Comparison of ENCODE assay signal across 8 cellular contexts in genomic region chr19:49593233-49594113, GRCh38. TPM values are rescaled to one million over a fixed set of nuclear protein-coding genes. Genes with fewer than 3 reads are reported as not detected.
DNase-seq lines count a peak whose midpoint lies in the region; ATAC-seq, FAIRE-seq and TF ChIP-seq lines count a peak whose summit lies in the region.

No MANE protein-coding gene starts in this region.

- BruUV-seq in OCI-LY7 (replicated peaks; lab: Mats Ljungman, UMichigan): no TSS peak

- H3K27me3 ChIP-seq in HL-60 (ENCODE audit: insufficient read depth, poor library complexity, severe bottlenecking): no peaks in the 10 kb centered on the region
- no peaks in the 10 kb centered on the region for H3K27me3 ChIP-seq in mucosa of rectum (ENCODE audit: control insufficient read depth in 2 of 2, insufficient read depth in 2 of 2, low read length in 2 of 2)

- peak; percentile 96 for FAIRE-seq in A549 (lab: Jason Lieb, UNC)

- H3K4me2 ChIP-seq in A549: peak overlapping the region; percentile 93
- peak overlapping the region; percentile 92 for H3K4me2 ChIP-seq in OCI-LY7 (ENCODE audit: low read length)

- TF ChIP-seq EP300 in A549 (IDR thresholded peaks at IDR 0.05): no peak

- no peaks in the 10 kb centered on the region for H3K9me2 ChIP-seq in OCI-LY7 (ENCODE audit: insufficient read depth, low read length)

- H3K9me3 Mint-ChIP-seq in activated T-cell treated with anti-CD3 and anti-CD28 coated beads, Interleukin-2, amount 50 U/mL, for 24 hours: no peaks in the 10 kb centered on the region

- peaks cover 49% of the 10 kb centered on the region for H3K36me3 Mint-ChIP-seq in activated T-cell treated with anti-CD3 and anti-CD28 coated beads, Interleukin-2, amount 50 U/mL, for 24 hours (ENCODE audit: low read depth)

- H3K4me3 ChIP-seq in A549: peak overlapping the region; percentile 63
- H3K4me3 ChIP-seq in HL-60 (replicated peaks; ENCODE audit: insufficient read depth, low read length): peak overlapping the region; percentile 93
- H3K4me3 ChIP-seq in OCI-LY7 (ENCODE audit: low read depth, low read length, poor library complexity, severe bottlenecking): peak overlapping the region; percentile 94
- H3K4me3 ChIP-seq in mucosa of rectum (ENCODE audit: low read length in 2 of 2): peak overlapping the region; percentile 70 to 74

- peaks cover 47% of the 10 kb centered on the region for H3K36me3 ChIP-seq in OCI-LY7 (ENCODE audit: insufficient read depth, low read length)
- H3K36me3 ChIP-seq in mucosa of rectum (ENCODE audit: control insufficient read depth in 2 of 2, insufficient read depth in 2 of 2, low read length in 2 of 2): peaks cover 11 to 16% of the 10 kb centered on the region in 2 donors

- TF ChIP-seq POLR2A in A549 (IDR thresholded peaks at IDR 0.05; ENCODE audit: low read length) (no peak), erythroblast (IDR thresholded peaks at IDR 0.05; ENCODE audit: low read length) (no peak)

- peak overlapping the region; percentile 49 to 71 for H3K9ac ChIP-seq in mucosa of rectum (ENCODE audit: low read depth in 1 of 2, low read length in 2 of 2)

- WGBS in A549 (ENCODE audit: missing lambda C conversion rate): 10% methylated on average over 20 of the region's 27 CpGs

- CTCF ChIA-PET in A549 (lab: Yijun Ruan, JAX) (interaction anchor here (1.0 to 1.6 kb wide), 5 partner anchors 9 to 93 kb away, joined by 3 to 8 read pairs (median 4); partner anchors contain the start of gene PRRG2), OCI-LY7 (lab: Charles Lee; ENCODE audit: unreplicated experiment) (no interaction called here)

- H2AFZ ChIP-seq in OCI-LY7 (ENCODE audit: low read length): no peak overlapping the region

- DNase-seq in A549 (ENCODE audit: low read depth in 1 of 2, low spot score in 1 of 2): peak; percentile 97 to 100
- DNase-seq in HL-60 (ENCODE audit: low read depth in 1 of 2, low spot score in 1 of 2): peak; percentile 84 to 94
- DNase-seq in OCI-LY7 (ENCODE audit: low spot score): peak; percentile 96
- DNase-seq in activated T-cell treated with anti-CD3 and anti-CD28 coated beads, Interleukin-2, amount 50 U/mL, for 24 hours: peak; percentile 92
- DNase-seq in erythroblast (lab: John Stamatoyannopoulos, UW): peak; percentile 94 to 95
- DNase-seq in stimulated activated CD8-positive, alpha-beta memory T cell treated with anti-CD3 and anti-CD28 coated beads, Interleukin-4, amount 100 ng/mL, for 1 hour (ENCODE audit: low read depth in 2 of 2, low spot score in 1 of 2): peak; percentile 72 to 84

- ATAC-seq in A549 (peak; percentile 42 to 75), GM18870 (IDR thresholded peaks at IDR 0.05; ENCODE audit: unreplicated experiment) (peak; percentile 42)

- H4K20me1 ChIP-seq in OCI-LY7 (ENCODE audit: insufficient read depth, low read length): peaks cover 8% of the 10 kb centered on the region; the same call in 1 of the 2 replicates

- POLR2A ChIA-PET in A549 (lab: Yijun Ruan, JAX) (interaction anchor here (0.6 to 1.8 kb wide), 6 partner anchors 13 to 231 kb away, joined by 3 to 30 read pairs (median 4); partner anchors contain the start of genes NOSIP, PRRG2, RRAS and SCAF1), OCI-LY7 (lab: Charles Lee) (interaction anchor here (0.5 to 4.3 kb wide), 7 partner anchors 19 to 272 kb away, joined by 3 to 17 read pairs (median 5); partner anchors contain the start of genes RCN3 and RRAS)

- intact Hi-C loops in OCI-LY7 (cut with micrococcal nuclease; ENCODE audit: unreplicated experiment): loop anchor here (5.0 kb wide), 1 partner anchor 284 kb away; the partner anchor contains the start of genes AKT1S1 and TBC1D17

- peak overlapping the region; percentile 90 for H3K27ac Mint-ChIP-seq in activated T-cell treated with anti-CD3 and anti-CD28 coated beads, Interleukin-2, amount 50 U/mL, for 24 hours

- TF ChIP-seq CTCF in A549 (IDR thresholded peaks at IDR 0.05) (no peak), HL-60 (IDR thresholded peaks at IDR 0.05; ENCODE audit: insufficient read depth, low read length) (no peak), OCI-LY7 (conservative IDR thresholded peaks at IDR 0.05; ENCODE audit: low read length) (no peak)

- peaks cover 11% of the 10 kb centered on the region for H3K4me1 ChIP-seq in A549
- H3K4me1 ChIP-seq in OCI-LY7 (ENCODE audit: insufficient read depth, low read length, poor library complexity, severe bottlenecking): peaks cover 13% of the 10 kb centered on the region
- peaks cover 9 to 22% of the 10 kb centered on the region in 2 donors for H3K4me1 ChIP-seq in mucosa of rectum (ENCODE audit: control insufficient read depth in 2 of 2, insufficient read depth in 2 of 2, low read length in 2 of 2)

- H3K27ac ChIP-seq in A549: peak overlapping the region; percentile 97 to 99
- H3K27ac ChIP-seq in HL-60 (replicated peaks): peak overlapping the region; percentile 94
- H3K27ac ChIP-seq in OCI-LY7 (ENCODE audit: low read depth, low read length, poor library complexity, severe bottlenecking): peak overlapping the region; percentile 96
- peak overlapping the region; percentile 86 to 97 for H3K27ac ChIP-seq in mucosa of rectum (ENCODE audit: low read depth in 2 of 2, low read length in 2 of 2)

- no peaks in the 10 kb centered on the region for H3K9me3 ChIP-seq in A549
- H3K9me3 ChIP-seq in OCI-LY7 (ENCODE audit: low read length): no peaks in the 10 kb centered on the region
- no peaks in the 10 kb centered on the region for H3K9me3 ChIP-seq in mucosa of rectum (ENCODE audit: control insufficient read depth in 2 of 2, low read length in 2 of 2)

- H3K4me3 Mint-ChIP-seq in activated T-cell treated with anti-CD3 and anti-CD28 coated beads, Interleukin-2, amount 50 U/mL, for 24 hours: peak overlapping the region; percentile 86

- H3K4me1 Mint-ChIP-seq in activated T-cell treated with anti-CD3 and anti-CD28 coated beads, Interleukin-2, amount 50 U/mL, for 24 hours (ENCODE audit: low read depth): peaks cover 36% of the 10 kb centered on the region

- TF ChIP-seq RAD21 in A549 (conservative IDR thresholded peaks at IDR 0.05 in 1 of 2, IDR thresholded peaks at IDR 0.05 in 1 of 2): no peak

- H3K27me3 Mint-ChIP-seq in activated T-cell treated with anti-CD3 and anti-CD28 coated beads, Interleukin-2, amount 50 U/mL, for 24 hours: no peaks in the 10 kb centered on the region

- peaks cover 25% of the 10 kb centered on the region for H3K79me2 ChIP-seq in OCI-LY7 (ENCODE audit: insufficient read depth, low read depth, low read length)

TF ChIP-seq in A549, 52 proteins besides CTCF, POLR2A, EP300 and RAD21 (continues in another document):
- 0 out of 2 replicates have a peak, but pooled peaks have one; percentile 17 for TF ChIP-seq RFX5 (IDR thresholded peaks at IDR 0.05)
- TF ChIP-seq USF2 (IDR thresholded peaks at IDR 0.05): peak; percentile 57
- no peak for TF ChIP-seq HOXA7 (CRISPR knock-in tag; IDR thresholded peaks at IDR 0.05)

RNA-seq across cellular contexts. Expression of gene PRR12, which starts 2.5 kb away (rescaled TPM):
- polyA plus RNA-seq in A549 (2011; rRNA removed) (0.78 and 1.6 TPM in 2 replicates), A549 (2017; fragmentation: RNase III; extraction: RNeasy Plus Mini Kit Qiagen cat#74134 plus additional on column Dnase treatment) (13.0 to 16.3 TPM (median 15.6 TPM) in 3 replicates)
- polyA plus RNA-seq in A549 (2012; cell fraction: cytosol; rRNA removed): 3.9 and 5.4 TPM in 2 replicates
- polyA plus RNA-seq in A549 (2012; cell fraction: nucleus; rRNA removed): 12.6 and 13.4 TPM in 2 replicates
- polyA minus RNA-seq in A549 (2011; rRNA and poly(A)+ RNA removed): 0.83 and 2.8 TPM in 2 replicates
- total RNA-seq in OCI-LY7 (2014; rRNA removed; shearing (Covaris generic)): 5.1 and 6.5 TPM in 2 replicates
- total RNA-seq in OCI-LY7 (2022): 32.8 and 40.0 TPM in 2 replicates

RNA-seq across cellular contexts. Expression of gene PRRG2, which starts 12.4 kb away (rescaled TPM):
- polyA plus RNA-seq in A549 (2011; rRNA removed): 0.53 and 0.82 TPM in 2 replicates
- 0.45 and 0.54 TPM in 2 replicates for polyA plus RNA-seq in A549 (2012; cell fraction: cytosol; rRNA removed)
- 0.55 and 0.66 TPM in 2 replicates for polyA plus RNA-seq in A549 (2012; cell fraction: nucleus; rRNA removed)
- 0.68 to 1.1 TPM (median 1.0 TPM) in 3 replicates for polyA plus RNA-seq in A549 (2017; fragmentation: RNase III; extraction: RNeasy Plus Mini Kit Qiagen cat#74134 plus additional on column Dnase treatment)
- polyA minus RNA-seq in A549 (2011; rRNA and poly(A)+ RNA removed): 0.44 and 0.54 TPM in 2 replicates
- 2.7 and 4.7 TPM in 2 replicates for total RNA-seq in OCI-LY7 (2014; rRNA removed; shearing (Covaris generic))
- 2.4 TPM in 2 replicates for total RNA-seq in OCI-LY7 (2022)

RNA-seq across cellular contexts. Expression of gene NOSIP, which starts 13.1 kb away (rescaled TPM):
- polyA plus RNA-seq in A549 (2011; rRNA removed) (49.0 and 52.5 TPM in 2 replicates), A549 (2017; fragmentation: RNase III; extraction: RNeasy Plus Mini Kit Qiagen cat#74134 plus additional on column Dnase treatment) (98.0 to 105 TPM (median 101 TPM) in 3 replicates)
- 187 and 189 TPM in 2 replicates for polyA plus RNA-seq in A549 (2012; cell fraction: cytosol; rRNA removed)
- 179 and 276 TPM in 2 replicates for polyA plus RNA-seq in A549 (2012; cell fraction: nucleus; rRNA removed)
- polyA minus RNA-seq in A549 (2011; rRNA and poly(A)+ RNA removed): 67.2 and 78.2 TPM in 2 replicates
- total RNA-seq in OCI-LY7 (2014; rRNA removed; shearing (Covaris generic)): 74.7 and 84.0 TPM in 2 replicates
- total RNA-seq in OCI-LY7 (2022): 35.1 and 42.7 TPM in 2 replicates

RNA-seq across cellular contexts. Expression of gene RRAS, which starts 46.5 kb away (rescaled TPM):
- polyA plus RNA-seq in A549 (2011; rRNA removed) (45.9 and 47.6 TPM in 2 replicates), A549 (2017; fragmentation: RNase III; extraction: RNeasy Plus Mini Kit Qiagen cat#74134 plus additional on column Dnase treatment) (49.2 to 55.4 TPM (median 50.2 TPM) in 3 replicates)
- polyA plus RNA-seq in A549 (2012; cell fraction: cytosol; rRNA removed): 217 and 248 TPM in 2 replicates
- 168 and 175 TPM in 2 replicates for polyA plus RNA-seq in A549 (2012; cell fraction: nucleus; rRNA removed)
- 33.7 and 42.6 TPM in 2 replicates for polyA minus RNA-seq in A549 (2011; rRNA and poly(A)+ RNA removed)
- 3.4 and 4.7 TPM in 2 replicates for total RNA-seq in OCI-LY7 (2014; rRNA removed; shearing (Covaris generic))
- total RNA-seq in OCI-LY7 (2022): 5.4 and 5.5 TPM in 2 replicates

RNA-seq across cellular contexts. Expression of gene SCAF1, which starts 48.5 kb away (rescaled TPM):
- polyA plus RNA-seq in A549 (2011; rRNA removed): 4.0 and 6.1 TPM in 2 replicates
- 19.9 and 23.2 TPM in 2 replicates for polyA plus RNA-seq in A549 (2012; cell fraction: cytosol; rRNA removed)
- 46.7 and 82.1 TPM in 2 replicates for polyA plus RNA-seq in A549 (2012; cell fraction: nucleus; rRNA removed)
- 41.0 to 47.9 TPM (median 47.2 TPM) in 3 replicates for polyA plus RNA-seq in A549 (2017; fragmentation: RNase III; extraction: RNeasy Plus Mini Kit Qiagen cat#74134 plus additional on column Dnase treatment)
- 2.1 and 5.1 TPM in 2 replicates for polyA minus RNA-seq in A549 (2011; rRNA and poly(A)+ RNA removed)
- total RNA-seq in OCI-LY7 (2014; rRNA removed; shearing (Covaris generic)): 12.4 and 15.0 TPM in 2 replicates
- 43.4 and 44.0 TPM in 2 replicates for total RNA-seq in OCI-LY7 (2022)

Comparison
In these comparisons a context has a peak if more than half of its experiments do, and no peak if none do; other contexts are left out.
1. Peak in every context shown above with its lines: DNase-seq, ATAC-seq, H3K4me3 ChIP-seq and H3K27ac ChIP-seq.